ENCODE assay signal across 1 cellular context in genomic region chr6:25490018-25490865, GRCh38.
TF ChIP-seq lines count a peak whose summit lies in the region.

No MANE protein-coding gene starts in this region.

TF ChIP-seq in HEK293, 187 proteins besides CTCF, POLR2A, EP300 and RAD21 (continued from another document and continues in another):
- peak; percentile 75; the same call in 1 of the 2 replicates for TF ChIP-seq ZNF19 (tag by site-specific recombination; IDR thresholded peaks at IDR 0.05; ENCODE audit: low read depth)
- no peak for TF ChIP-seq FEZF1 (tag by site-specific recombination; IDR thresholded peaks at IDR 0.05)
- no peak for TF ChIP-seq ZNF169 (tag by site-specific recombination; IDR thresholded peaks at IDR 0.05)
- TF ChIP-seq ZNF140 (tag by site-specific recombination; IDR thresholded peaks at IDR 0.05), result peak; percentile 93
- peak; percentile 98 for TF ChIP-seq ZNF394 (tag by site-specific recombination; IDR thresholded peaks at IDR 0.05; ENCODE audit: borderline replicate concordance)
- TF ChIP-seq ZNF660 (tag by site-specific recombination; IDR thresholded peaks at IDR 0.05), result peak; percentile 30; the same call in 1 of the 2 replicates
- TF ChIP-seq ZNF510 (tag by site-specific recombination; IDR thresholded peaks at IDR 0.05; ENCODE audit: insufficient replicate concordance), result peak; percentile 93
- no peak for TF ChIP-seq ZNF132 (tag by site-specific recombination; IDR thresholded peaks at IDR 0.05; ENCODE audit: borderline replicate concordance)
- TF ChIP-seq WT1 (tag by site-specific recombination; IDR thresholded peaks at IDR 0.05), result no peak
- no peak for TF ChIP-seq ZNF416 (tag by site-specific recombination; IDR thresholded peaks at IDR 0.05)
- 0 out of 2 replicates have a peak, but pooled peaks have one; percentile 36 for TF ChIP-seq IKZF3 (tag by site-specific recombination; IDR thresholded peaks at IDR 0.05)
- no peak for TF ChIP-seq KLF1 (tag by site-specific recombination; IDR thresholded peaks at IDR 0.05)
- no peak for TF ChIP-seq ZNF768 (tag by site-specific recombination; IDR thresholded peaks at IDR 0.05)
- TF ChIP-seq ZNF37A (tag by site-specific recombination; IDR thresholded peaks at IDR 0.05), result no peak
- TF ChIP-seq SCRT1 (tag by site-specific recombination; IDR thresholded peaks at IDR 0.05; ENCODE audit: borderline replicate concordance), result no peak
- no peak for TF ChIP-seq ZNF16 (tag by site-specific recombination; IDR thresholded peaks at IDR 0.05; ENCODE audit: low read depth)
- peak; percentile 79 for TF ChIP-seq ZNF664 (tag by site-specific recombination; IDR thresholded peaks at IDR 0.05)
- TF ChIP-seq GFI1B (tag by site-specific recombination; IDR thresholded peaks at IDR 0.05), result peak; percentile 41; the same call in 1 of the 2 replicates
- TF ChIP-seq GLIS2 (tag by site-specific recombination; IDR thresholded peaks at IDR 0.05), result no peak
- no peak; the same call in 1 of the 2 replicates for TF ChIP-seq ZBTB6 (tag by site-specific recombination; IDR thresholded peaks at IDR 0.05)
- peak; percentile 99 for TF ChIP-seq ZNF426 (tag by site-specific recombination; IDR thresholded peaks at IDR 0.05)
- no peak for TF ChIP-seq ZFP41 (tag by site-specific recombination; IDR thresholded peaks at IDR 0.05; ENCODE audit: borderline replicate concordance)
- no peak for TF ChIP-seq ZNF23 (tag by site-specific recombination; IDR thresholded peaks at IDR 0.05; ENCODE audit: borderline replicate concordance)
- TF ChIP-seq ZNF148 (tag by site-specific recombination; IDR thresholded peaks at IDR 0.05; ENCODE audit: borderline replicate concordance), result no peak
- TF ChIP-seq EGR2 (tag by site-specific recombination; IDR thresholded peaks at IDR 0.05; ENCODE audit: low read depth), result peak; percentile 60
- 0 out of 2 replicates have a peak, but pooled peaks have one; percentile 18 for TF ChIP-seq RBAK (tag by site-specific recombination; IDR thresholded peaks at IDR 0.05)
- TF ChIP-seq ZNF560 (tag by site-specific recombination; IDR thresholded peaks at IDR 0.05; ENCODE audit: borderline replicate concordance), result peak; percentile 96
- TF ChIP-seq SP3 (tag by site-specific recombination; IDR thresholded peaks at IDR 0.05), result no peak
- TF ChIP-seq ZNF221 (tag by site-specific recombination; IDR thresholded peaks at IDR 0.05; ENCODE audit: borderline replicate concordance), result no peak
- TF ChIP-seq ZNF596 (tag by site-specific recombination; IDR thresholded peaks at IDR 0.05), result peak; percentile 43; the same call in 1 of the 2 replicates
- TF ChIP-seq GLIS1 (tag by site-specific recombination; IDR thresholded peaks at IDR 0.05), result no peak
- peak; percentile 87 for TF ChIP-seq ZBTB11 (tag by site-specific recombination; conservative IDR thresholded peaks at IDR 0.05; ENCODE audit: low read depth)
- no peak for TF ChIP-seq ZNF157 (tag by site-specific recombination; IDR thresholded peaks at IDR 0.05)
- 0 out of 2 replicates have a peak, but pooled peaks have one; percentile 16 for TF ChIP-seq ZNF18 (tag by site-specific recombination; IDR thresholded peaks at IDR 0.05)
- peak; percentile 34; the same call in 1 of the 2 replicates for TF ChIP-seq ZBTB21 (tag by site-specific recombination; IDR thresholded peaks at IDR 0.05)
- no peak for TF ChIP-seq HIC1 (tag by site-specific recombination; IDR thresholded peaks at IDR 0.05)
- TF ChIP-seq PRDM1 (tag by site-specific recombination; IDR thresholded peaks at IDR 0.05), result peak; percentile 93
- peak; percentile 75; the same call in 1 of the 2 replicates for TF ChIP-seq ZNF530 (tag by site-specific recombination; IDR thresholded peaks at IDR 0.05; ENCODE audit: low read depth)
- TF ChIP-seq ZSCAN30 (tag by site-specific recombination; IDR thresholded peaks at IDR 0.05), result peak; percentile 61; the same call in 1 of the 2 replicates
- TF ChIP-seq ZBTB48 (tag by site-specific recombination; IDR thresholded peaks at IDR 0.05), result no peak
- TF ChIP-seq TSHZ1 (tag by site-specific recombination; IDR thresholded peaks at IDR 0.05; ENCODE audit: borderline replicate concordance), result no peak
- no peak for TF ChIP-seq ZNF645 (tag by site-specific recombination; IDR thresholded peaks at IDR 0.05)
- no peak for TF ChIP-seq ZNF76 (tag by site-specific recombination; IDR thresholded peaks at IDR 0.05; ENCODE audit: borderline replicate concordance, low read depth)
- TF ChIP-seq ELK4 (IDR thresholded peaks at IDR 0.05; ENCODE audit: borderline replicate concordance, low read depth, low read length), result no peak
- TF ChIP-seq GLI2 (tag by site-specific recombination; IDR thresholded peaks at IDR 0.05; ENCODE audit: borderline replicate concordance, low read depth), result peak; percentile 68; the same call in 1 of the 2 replicates
- no peak for TF ChIP-seq KLF17 (tag by site-specific recombination; IDR thresholded peaks at IDR 0.05)
- TF ChIP-seq MEIS1 (CRISPR knock-in tag; IDR thresholded peaks at IDR 0.05; ENCODE audit: borderline replicate concordance), result no peak
